Comparison of ENCODE assay signal across 8 cellular contexts in the genomic region with DNA sequence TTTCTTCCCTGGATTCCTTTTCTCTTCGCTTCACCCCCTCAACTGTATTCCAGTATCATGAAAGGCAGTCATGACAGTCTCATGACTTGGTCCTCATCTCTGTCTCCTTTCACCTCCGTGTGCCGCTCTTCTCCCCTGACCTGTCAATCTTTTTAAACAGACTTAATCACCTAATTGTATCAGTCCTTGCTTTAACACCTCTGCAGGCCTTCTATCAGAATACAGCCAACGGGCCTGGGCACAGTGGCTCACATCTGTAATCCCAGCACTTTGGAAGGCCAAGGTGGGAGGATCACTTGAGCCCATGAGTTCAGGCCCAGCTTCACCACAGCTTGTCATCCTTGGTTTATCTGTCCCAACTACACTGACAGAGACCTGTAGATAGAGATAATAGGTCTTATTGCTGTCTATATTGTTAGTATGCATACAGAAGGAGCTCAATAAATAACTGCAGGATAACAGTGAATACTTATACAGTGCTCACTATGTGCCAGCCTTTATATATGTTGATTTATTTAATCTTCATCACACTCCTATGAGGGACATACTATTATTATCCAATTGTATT. TPM values are rescaled to one million over a fixed set of nuclear protein-coding genes. Genes with fewer than 3 reads are reported as not detected.
DNase-seq lines count a peak whose midpoint lies in the region; TF ChIP-seq lines count a peak whose summit lies in the region.

No MANE protein-coding gene starts in this region.

- TF ChIP-seq POLR2A in breast epithelium (IDR thresholded peaks at IDR 0.05) = no peak

- 0 out of 2 replicates have a peak overlapping the region, but pooled peaks have one; percentile 97 for H3K9ac ChIP-seq in HUES64 (ENCODE audit: low read depth, low read length)

- no peaks in the 10 kb centered on the region for H3K27me3 ChIP-seq in HUES64 (ENCODE audit: insufficient read depth, low read length)
- no peaks in the 10 kb centered on the region for H3K27me3 ChIP-seq in breast epithelium
- H3K27me3 ChIP-seq in mononuclear cell (ENCODE audit: insufficient read depth, low read length) = no peaks in the 10 kb centered on the region

- H3K4me1 ChIP-seq in HUES64 (ENCODE audit: insufficient read depth, low read length) (peaks cover 7% of the 10 kb centered on the region; the same call in 1 of the 2 replicates), breast epithelium (peaks cover 3 to 7% of the 10 kb centered on the region in 2 donors), mononuclear cell (ENCODE audit: insufficient read depth, low read length) (peaks cover 49% of the 10 kb centered on the region)

- DNase-seq in breast epithelium (ENCODE audit: low spot score in 2 of 2) = no peak
- no peak for DNase-seq in T-helper 9 cell
- no peak for DNase-seq in G401 (ENCODE audit: low spot score)
- DNase-seq in NCI-H1436 treated with DMSO at 0.1 percent for 48 hours (lab: John Stamatoyannopoulos, UW) = no peak
- DNase-seq in stimulated activated CD4-positive, alpha-beta T cell treated with anti-CD3 and anti-CD28 coated beads, Interleukin-12 subunit alpha, Interleukin-12 subunit beta, amount 100 ng/mL, for 4 hours = no peak

- H3K4me3 ChIP-seq in HUES64 (ENCODE audit: low read length) (peak overlapping the region; percentile 92), breast epithelium (peak overlapping the region; percentile 63 to 81 (median 76)), mononuclear cell (ENCODE audit: low read length) (peak overlapping the region; percentile 83)

- H3K9me3 ChIP-seq in HUES64 (ENCODE audit: insufficient read depth, low read depth, low read length) (no peaks in the 10 kb centered on the region), breast epithelium (no peaks in the 10 kb centered on the region), mononuclear cell (ENCODE audit: low read depth, low read length) (no peaks in the 10 kb centered on the region)

- intact Hi-C loops in breast epithelium (cut with DNase I; ENCODE audit: low total_unique reads) = no loop called here

- H3K36me3 ChIP-seq in HUES64 (ENCODE audit: insufficient read depth, low read length) (peaks cover 10% of the 10 kb centered on the region; the same call in 1 of the 2 replicates), breast epithelium (no peaks in the 10 kb centered on the region)

- H3K27ac ChIP-seq in 22Rv1 (peak overlapping the region; percentile 88), HUES64 (ENCODE audit: low read depth, low read length) (no peak overlapping the region), breast epithelium (peak overlapping the region; percentile 80 to 88)

- TF ChIP-seq CTCF in 22Rv1 (IDR thresholded peaks at IDR 0.05) (no peak), breast epithelium (IDR thresholded peaks at IDR 0.05) (no peak)

- in situ Hi-C loops in G401 (cut with HindIII; ENCODE audit: low sequenced_read_pairs) = no loop called here

- 54% methylated on average over 4 of the region's 4 CpGs for WGBS in HUES64

RNA-seq across cellular contexts. Expression of a gene that starts 1.2 kb away (rescaled TPM):
- 10.8 TPM for polyA plus RNA-seq in HUES64 (2013, experiment 1 of 2)
- 13.5 TPM for polyA plus RNA-seq in HUES64 (2013, experiment 2 of 2)
- total RNA-seq in breast epithelium = 10 to 100 TPM in 2 of 3 donors, 1 to 10 TPM in 1; 7.2 to 11.8 (median 11.3) TPM
- 13.3 TPM for total RNA-seq in mononuclear cell
- 26.6 and 30.0 TPM in 2 replicates for total RNA-seq in G401 (2014; rRNA removed; shearing (Covaris generic))

RNA-seq across cellular contexts. Expression of a gene that starts 1.4 kb away (rescaled TPM):
- polyA plus RNA-seq in HUES64 (2013, experiment 1 of 2) = 54.7 TPM
- polyA plus RNA-seq in HUES64 (2013, experiment 2 of 2) = 68.6 TPM
- total RNA-seq in breast epithelium (10 to 100 TPM; 31.5 to 35.0 (median 34.4) TPM), mononuclear cell (16.1 TPM)
- 26.6 and 45.6 TPM in 2 replicates for total RNA-seq in G401 (2014; rRNA removed; shearing (Covaris generic))

RNA-seq across cellular contexts. Expression of a gene that starts 6.2 kb away (rescaled TPM):
- 1.2 TPM for polyA plus RNA-seq in HUES64 (2013, experiment 1 of 2)
- 1.3 TPM for polyA plus RNA-seq in HUES64 (2013, experiment 2 of 2)
- total RNA-seq in breast epithelium (1 to 10 TPM; 2.7 to 6.9 (median 4.5) TPM), mononuclear cell (1.5 TPM)
- total RNA-seq in G401 (2014; rRNA removed; shearing (Covaris generic)) = 1.7 and 2.9 TPM in 2 replicates

RNA-seq across cellular contexts. Expression of a gene that starts 19.2 kb away (rescaled TPM):
- polyA plus RNA-seq in HUES64 (2013, experiment 1 of 2) = 14.9 TPM
- polyA plus RNA-seq in HUES64 (2013, experiment 2 of 2) = 11.3 TPM
- total RNA-seq in breast epithelium (10 to 100 TPM; 13.8 to 23.3 (median 18.7) TPM), mononuclear cell (2.8 TPM)
- total RNA-seq in G401 (2014; rRNA removed; shearing (Covaris generic)) = 19.7 and 34.3 TPM in 2 replicates

RNA-seq across cellular contexts. Expression of a gene that starts 19.4 kb away (rescaled TPM):
- 226 TPM for polyA plus RNA-seq in HUES64 (2013, experiment 1 of 2)
- 205 TPM for polyA plus RNA-seq in HUES64 (2013, experiment 2 of 2)
- 10 to 100 TPM; 46.9 to 51.7 (median 50.1) TPM for total RNA-seq in breast epithelium
- 33.8 TPM for total RNA-seq in mononuclear cell
- total RNA-seq in G401 (2014; rRNA removed; shearing (Covaris generic)) = 356 and 361 TPM in 2 replicates
